Comparison of ENCODE assay signal across 8 cellular contexts in the genomic region with DNA sequence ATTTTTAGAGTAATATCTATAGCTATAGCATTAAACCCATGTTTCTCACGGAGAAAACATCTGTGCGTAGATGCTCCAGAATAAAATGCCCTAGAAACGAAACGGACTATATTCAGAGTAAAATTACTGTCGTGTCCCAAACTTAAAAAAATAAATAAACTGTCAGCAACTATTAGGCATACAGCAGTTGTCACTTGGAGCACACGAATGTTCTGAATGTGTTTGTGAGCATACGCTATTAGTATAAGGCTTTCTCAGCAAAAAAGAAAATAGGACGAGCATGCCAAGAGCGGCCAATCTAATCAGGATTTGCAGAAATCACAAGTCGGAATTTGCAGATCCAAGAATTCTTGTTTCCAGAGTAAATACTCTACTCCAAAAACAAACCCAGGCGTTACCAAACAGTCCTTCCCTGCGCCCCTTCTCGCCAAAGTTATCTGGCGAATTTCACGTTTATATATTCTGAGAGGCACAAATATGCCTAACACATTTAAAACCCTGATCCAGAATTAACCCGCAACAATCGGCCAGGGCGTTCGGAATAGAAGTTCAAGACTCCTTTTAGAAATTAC. TPM values are rescaled to one million over a fixed set of nuclear protein-coding genes. Genes with fewer than 3 reads are reported as not detected.
A peak's percentile ranks its signal among the peaks of the same experiment; 100 is the strongest.
DNase-seq lines count a peak whose midpoint lies in the region; FAIRE-seq and TF ChIP-seq lines count a peak whose summit lies in the region.

No MANE protein-coding gene starts in this region.

- peaks cover 34% of the 10 kb centered on the region for H3K27me3 Mint-ChIP-seq in activated naive CD4-positive, alpha-beta T cell treated with anti-CD3 and anti-CD28 coated beads, Interleukin-2, amount 50 U/mL, for 24 hours

- H3K4me1 ChIP-seq in suprapubic skin, result peaks cover 35% of the 10 kb centered on the region

- no peak for TF ChIP-seq POLR2A in suprapubic skin (IDR thresholded peaks at IDR 0.05)

- peaks cover 36% of the 10 kb centered on the region for H3K4me1 Mint-ChIP-seq in activated naive CD4-positive, alpha-beta T cell treated with anti-CD3 and anti-CD28 coated beads, Interleukin-2, amount 50 U/mL, for 24 hours

- H3K36me3 ChIP-seq in suprapubic skin, result peaks cover 6% of the 10 kb centered on the region

- peak overlapping the region; percentile 87 for H3K4me3 ChIP-seq in astrocyte of the cerebellum (ENCODE audit: low read depth, low read length)
- peak overlapping the region; percentile 75 for H3K4me3 ChIP-seq in suprapubic skin

- 2% methylated on average over 19 of the region's 19 CpGs for WGBS in suprapubic skin

- TF ChIP-seq CTCF in astrocyte of the cerebellum (IDR thresholded peaks at IDR 0.05; ENCODE audit: low read depth, low read length, missing control alignments) (no peak), suprapubic skin (IDR thresholded peaks at IDR 0.05) (no peak), GM13977 (IDR thresholded peaks at IDR 0.05; ENCODE audit: extremely low read depth, insufficient read depth, missing control alignments) (no peak)

- FAIRE-seq in RCC 7860 (lab: Jason Lieb, UNC), result no peak

- no peak for TF ChIP-seq EP300 in suprapubic skin (IDR thresholded peaks at IDR 0.05)

- no peaks in the 10 kb centered on the region for H3K9me3 ChIP-seq in suprapubic skin

- H3K4me3 Mint-ChIP-seq in activated naive CD4-positive, alpha-beta T cell treated with anti-CD3 and anti-CD28 coated beads, Interleukin-2, amount 50 U/mL, for 24 hours, result peak overlapping the region; percentile 74

- H3K27ac ChIP-seq in layer of hippocampus (ENCODE audit: low read depth, low read length), result peak overlapping the region; percentile 57
- peak overlapping the region; percentile 90 for H3K27ac ChIP-seq in suprapubic skin

- in situ Hi-C loops in astrocyte of the cerebellum (cut with HindIII; ENCODE audit: low sequenced_read_pairs) (loop anchor here (5.0 kb wide), 1 partner anchor 42 kb away; no protein-coding TSS in a partner anchor), GM13977 (cut with MboI; ENCODE audit: low pct_unique_long_range_greater_than_20kb, low sequenced_read_pairs, unreplicated experiment) (no loop called here)

- H3K9me3 Mint-ChIP-seq in activated naive CD4-positive, alpha-beta T cell treated with anti-CD3 and anti-CD28 coated beads, Interleukin-2, amount 50 U/mL, for 24 hours, result no peaks in the 10 kb centered on the region

- no peaks in the 10 kb centered on the region for H3K36me3 Mint-ChIP-seq in activated naive CD4-positive, alpha-beta T cell treated with anti-CD3 and anti-CD28 coated beads, Interleukin-2, amount 50 U/mL, for 24 hours

- peak overlapping the region; percentile 55 for H3K27ac Mint-ChIP-seq in activated naive CD4-positive, alpha-beta T cell treated with anti-CD3 and anti-CD28 coated beads, Interleukin-2, amount 50 U/mL, for 24 hours

- DNase-seq in activated naive CD4-positive, alpha-beta T cell (lab: John Stamatoyannopoulos, UW), result no peak
- DNase-seq in astrocyte of the cerebellum (ENCODE audit: low read depth) (no peak), suprapubic skin (ENCODE audit: low spot score in 2 of 2) (no peak), NCI-H1930 (lab: John Stamatoyannopoulos, UW) (no peak), GM13977 (ENCODE audit: low spot score) (no peak), RCC 7860 (ENCODE audit: low spot score) (no peak)

- no peaks in the 10 kb centered on the region for H3K27me3 ChIP-seq in layer of hippocampus (ENCODE audit: control insufficient read depth, insufficient read depth, low read length)
- no peaks in the 10 kb centered on the region for H3K27me3 ChIP-seq in suprapubic skin

RNA-seq across cellular contexts. Expression of a gene that starts 0.8 kb away (rescaled TPM):
- total RNA-seq in suprapubic skin, result 10 to 100 TPM; 33.2 to 71.1 (median 39.9) TPM

RNA-seq across cellular contexts. Expression of a gene that starts 8.9 kb away (rescaled TPM):
- 10 to 100 TPM; 49.2 to 83.6 (median 59.9) TPM for total RNA-seq in suprapubic skin
